24 cellular contexts compared by ENCODE assay signal in the genomic region with DNA sequence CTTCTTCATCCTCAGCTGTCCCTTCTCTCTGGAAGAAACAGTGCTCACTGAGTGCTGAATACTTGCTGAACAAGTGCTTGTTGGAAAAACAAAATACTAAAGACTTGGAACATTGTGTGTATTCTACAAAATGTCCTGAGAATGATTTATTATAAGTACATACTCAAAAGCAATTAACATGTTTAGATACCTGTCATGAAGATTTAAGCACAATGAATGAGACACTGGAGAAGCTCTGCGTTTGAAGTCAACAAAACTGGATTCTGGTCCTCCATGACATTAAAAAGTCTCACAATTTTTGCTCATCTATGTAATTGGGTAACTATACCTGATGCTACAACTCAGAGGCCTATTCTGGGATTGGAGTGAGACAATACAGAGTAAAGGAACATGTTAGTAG. TPM values are rescaled to one million over a fixed set of nuclear protein-coding genes. Genes with fewer than 3 reads are reported as not detected.
DNase-seq lines count a peak whose midpoint lies in the region; ATAC-seq, FAIRE-seq and TF ChIP-seq lines count a peak whose summit lies in the region.
"Had no signal": no experiment of that assay in that cellular context is flagged by ENCODE, and none has a peak within 500 bp of the region (broad histone marks: within the 10 kb centered on the region; RNA-seq: fewer than 3 reads in every experiment).

No MANE protein-coding gene starts in this region.

- TF ChIP-seq CTCF in fibroblast of villous mesenchyme (IDR thresholded peaks at IDR 0.05; ENCODE audit: insufficient read depth, low read depth, low read length): no peak

- FAIRE-seq in RCC 7860 (lab: Jason Lieb, UNC): no peak
- FAIRE-seq: GM12892, GM19239, H54 had no signal

- DNase-seq in NCI-H82 (lab: John Stamatoyannopoulos, UW) (peak; percentile 69), NCI-H82 treated with DMSO at 0.1 percent for 48 hours (lab: John Stamatoyannopoulos, UW; ENCODE audit: unreplicated experiment) (no peak), NCI-H69 (lab: John Stamatoyannopoulos, UW) (peak; percentile 47), fibroblast of villous mesenchyme (ENCODE audit: low read depth) (peak; percentile 30), RCC 7860 (ENCODE audit: low spot score) (no peak)
- DNase-seq in stimulated activated naive CD8-positive, alpha-beta T cell treated with anti-CD3 and anti-CD28 coated beads, Interleukin-15, Interleukin-2, amounts not matched to agents 100 U/mL and 50 U/mL, for 24 hours: no peak
- DNase-seq: C1 segment of cervical spinal cord; CD4-positive, alpha-beta memory T cell; COR-L47; DND-41; Karpas-422; NCI-H1092 treated with DMSO at 0.1 percent for 48 hours; NCI-H1694; NCI-H2081 treated with DMSO at 0.1 percent for 48 hours; NCI-H446; NCI-H526 treated with DMSO at 0.1 percent for 48 hours; NK-92 treated with Interleukin-12 subunit alpha and Interleukin-12 subunit beta, amount 100 ng/mL, for 24 hours; PC-3; Right ventricle myocardium superior; T-helper 1 cell had no signal

- ATAC-seq in GM18519 (IDR thresholded peaks at IDR 0.05; ENCODE audit: low FRiP score, unreplicated experiment): no peak
- no peak for ATAC-seq in stimulated activated naive CD8-positive, alpha-beta T cell treated with anti-CD3 and anti-CD28 coated beads, Interleukin-15, Interleukin-2, amounts not matched to agents 100 U/mL and 50 U/mL, for 24 hours
- ATAC-seq: PC-3 had no signal

- no peak overlapping the region for H3K4me3 ChIP-seq in fibroblast of villous mesenchyme (ENCODE audit: low read depth, low read length)

RNA-seq across cellular contexts. Expression of gene LAMB1, which starts 34.8 kb away (rescaled TPM):
- 438 and 483 TPM in 2 replicates for total RNA-seq in fibroblast of villous mesenchyme
- total RNA-seq: CD4-positive, alpha-beta memory T cell had no signal

Comparison
In these comparisons a context has a peak if more than half of its experiments do, and no peak if none do; other contexts are left out.
1. DNase-seq: peak in NCI-H82 (single experiment), NCI-H69 (single experiment) and fibroblast of villous mesenchyme (single experiment); none in NCI-H82 treated with DMSO at 0.1 percent for 48 hours (single experiment), RCC 7860 (single experiment) and stimulated activated naive CD8-positive, alpha-beta T cell treated with anti-CD3 and anti-CD28 coated beads, Interleukin-15, Interleukin-2, amounts not matched to agents 100 U/mL and 50 U/mL, for 24 hours (single experiment).